1 cellular context compared by ENCODE assay signal in the genomic region with DNA sequence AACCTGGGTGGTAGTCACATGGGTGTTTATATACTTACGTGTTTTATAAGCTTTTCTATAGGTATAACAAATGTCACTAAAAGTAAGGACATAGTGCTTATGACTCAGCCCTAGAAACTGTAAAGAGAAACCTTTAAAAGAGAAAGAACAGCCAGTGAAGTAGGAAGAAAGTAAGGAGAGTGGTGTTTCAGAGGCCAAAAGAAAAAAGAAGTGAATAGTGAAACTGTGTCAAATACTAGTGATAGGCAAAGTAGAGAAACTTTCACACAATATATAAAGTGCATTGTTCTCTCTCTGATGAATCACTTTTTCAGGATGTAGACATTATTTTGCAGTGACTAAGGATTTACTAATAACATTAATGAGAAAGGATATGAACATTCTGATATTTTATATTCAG.
TF ChIP-seq lines count a peak whose summit lies in the region.

No MANE protein-coding gene starts in this region.

TF ChIP-seq in HCT116, 20 proteins besides CTCF, POLR2A, EP300 and RAD21 (continued from another document):
- TF ChIP-seq SRF (IDR thresholded peaks at IDR 0.05; ENCODE audit: low read depth): no peak
